21 cellular contexts compared by ENCODE assay signal in genomic region chr22:42383851-42384417, GRCh38. TPM values are rescaled to one million over a fixed set of nuclear protein-coding genes. Genes with fewer than 3 reads are reported as not detected.
DNase-seq lines count a peak whose midpoint lies in the region; ATAC-seq and TF ChIP-seq lines count a peak whose summit lies in the region.
"Had no signal": no experiment of that assay in that cellular context is flagged by ENCODE, and none has a peak within 500 bp of the region (broad histone marks: within the 10 kb centered on the region; RNA-seq: fewer than 3 reads in every experiment).

No MANE protein-coding gene starts in this region.

- H3K23ac ChIP-seq in neuronal stem cell (ENCODE audit: low read depth, low read length, poor library complexity) (no peak overlapping the region), mesenchymal stem cell (ENCODE audit: low read length in 2 of 2) (no peak overlapping the region)

- no peak overlapping the region for H2BK5ac ChIP-seq in neuronal stem cell (ENCODE audit: low read length)
- no peak overlapping the region for H2BK5ac ChIP-seq in mesenchymal stem cell (ENCODE audit: low read depth, low read length, poor library complexity, severe bottlenecking)

- H4K8ac ChIP-seq in neuronal stem cell (ENCODE audit: low read depth, low read length) (no peak overlapping the region), mesenchymal stem cell (ENCODE audit: low read length) (no peak overlapping the region)

- no peaks in the 10 kb centered on the region for H3K9me3 ChIP-seq in right cardiac atrium (ENCODE audit: control insufficient read depth, low read length)
- no peaks in the 10 kb centered on the region for H3K9me3 ChIP-seq in heart right ventricle
- no peaks in the 10 kb centered on the region for H3K9me3 ChIP-seq in neuronal stem cell (replicated peaks in 1 of 2; ENCODE audit: control insufficient read depth in 2 of 2, insufficient read depth in 1 of 2, low read depth in 1 of 2, low read length in 2 of 2)
- no peaks in the 10 kb centered on the region for H3K9me3 ChIP-seq in mesenchymal stem cell (ENCODE audit: control insufficient read depth, low read length)

- H3K4me1 ChIP-seq in right cardiac atrium (ENCODE audit: control insufficient read depth, insufficient read depth, low read length) (no peaks in the 10 kb centered on the region), heart right ventricle (no peaks in the 10 kb centered on the region), neuronal stem cell (ENCODE audit: control insufficient read depth in 2 of 2, insufficient read depth in 1 of 2, low read depth in 1 of 2, low read length in 2 of 2) (peaks cover 16 to 28% of the 10 kb centered on the region in 2 donors), mesenchymal stem cell (ENCODE audit: control insufficient read depth, insufficient read depth, low read depth, low read length) (no peaks in the 10 kb centered on the region)

- no peak overlapping the region for H3K14ac ChIP-seq in neuronal stem cell (ENCODE audit: low read length)
- no peak overlapping the region for H3K14ac ChIP-seq in mesenchymal stem cell (ENCODE audit: low read length in 2 of 2)

- H2AFZ ChIP-seq in neuronal stem cell (ENCODE audit: low read length) (no peak overlapping the region), mesenchymal stem cell (ENCODE audit: low read depth, low read length) (no peak overlapping the region)

- H3K79me1 ChIP-seq in neuronal stem cell (ENCODE audit: low read depth, low read length) = no peaks in the 10 kb centered on the region
- no peaks in the 10 kb centered on the region for H3K79me1 ChIP-seq in mesenchymal stem cell (replicated peaks; ENCODE audit: low read length, poor library complexity, severe bottlenecking)

- no peak for TF ChIP-seq CTCF in heart right ventricle (IDR thresholded peaks at IDR 0.05)

- H2BK120ac ChIP-seq in neuronal stem cell (ENCODE audit: low read depth, low read length) (no peak overlapping the region), mesenchymal stem cell (ENCODE audit: low read depth, low read length) (no peak overlapping the region)

- H2BK15ac ChIP-seq in neuronal stem cell (ENCODE audit: low read length) = peak overlapping the region; percentile 77
- H2BK15ac ChIP-seq in mesenchymal stem cell (ENCODE audit: low read depth, poor library complexity, severe bottlenecking) = no peak overlapping the region

- H3K4me3 ChIP-seq in right cardiac atrium (ENCODE audit: low read length) (no peak overlapping the region), heart right ventricle (no peak overlapping the region), neuronal stem cell (ENCODE audit: low read length in 2 of 2) (no peak overlapping the region), mesenchymal stem cell (ENCODE audit: insufficient read depth in 1 of 2, low read depth in 1 of 2, low read length in 2 of 2) (no peak overlapping the region)

- intact Hi-C loops in right cardiac atrium (cut with DNase I) = no loop called here
- intact Hi-C loops in heart right ventricle (cut with DNase I) = loop anchor here in 2 of 10 donors (10.0 kb wide), 2 partner anchors 59 to 69 kb away; no protein-coding TSS in a partner anchor

- 88% methylated on average over 7 of the region's 7 CpGs for whole genome bisulfite sequencing in right cardiac atrium
- 90 to 93% methylated on average over 7 of the region's 7 CpGs for WGBS in heart right ventricle, 2 donors
- no CpG with 5 or more reads among the region's 7 CpGs for WGBS in neuronal stem cell (ENCODE audit: extremely low coverage in 2 of 2, insufficient read length in 2 of 2, insufficient replicate concordance in 1 of 2), 2 donors
- 85% methylated on average over 7 of the region's 7 CpGs for WGBS in mesenchymal stem cell

- H2AK5ac ChIP-seq in neuronal stem cell (ENCODE audit: low read depth, low read length) (peak overlapping the region; percentile 91), mesenchymal stem cell (ENCODE audit: low read length, severe bottlenecking) (no peak overlapping the region)

- H3K18ac ChIP-seq in neuronal stem cell (ENCODE audit: low read length) = peak overlapping the region; percentile 89
- H3K18ac ChIP-seq in mesenchymal stem cell (ENCODE audit: low read depth in 1 of 2, low read length in 2 of 2) = no peak overlapping the region

- H2BK12ac ChIP-seq in neuronal stem cell (ENCODE audit: low read length) (no peak overlapping the region), mesenchymal stem cell (ENCODE audit: low read length in 2 of 2) (no peak overlapping the region)

- H4K91ac ChIP-seq in neuronal stem cell (ENCODE audit: low read depth, low read length, poor library complexity) (no peak overlapping the region), mesenchymal stem cell (ENCODE audit: low read length) (no peak overlapping the region)

- H3K27me3 ChIP-seq in right cardiac atrium (ENCODE audit: control insufficient read depth, insufficient read depth) (no peaks in the 10 kb centered on the region), heart right ventricle (peaks cover 0 to 10% (median 0%) of the 10 kb centered on the region in 7 donors), neuronal stem cell (ENCODE audit: control insufficient read depth in 3 of 3, insufficient read depth in 3 of 3, low read depth in 1 of 3, low read length in 3 of 3) (peaks cover 0 to 64% (median 0%) of the 10 kb centered on the region in 3 experiments), mesenchymal stem cell (ENCODE audit: control insufficient read depth in 1 of 2, insufficient read depth in 1 of 2, low read length in 2 of 2) (peaks cover 15 to 31% of the 10 kb centered on the region in 2 experiments)

- no peak overlapping the region for H3K9ac ChIP-seq in neuronal stem cell (ENCODE audit: low read depth, low read length, poor library complexity)
- H3K9ac ChIP-seq in mesenchymal stem cell (ENCODE audit: low read length) = no peak overlapping the region

- DNase-seq in right cardiac atrium (peak in 2 of 3 donors; percentile 23 to 30), heart right ventricle (no peak), RPMI8226 (peak; percentile 1), neuronal stem cell (ENCODE audit: low spot score) (no peak), NCI-H524 treated with DMSO at 0.1 percent for 48 hours (lab: John Stamatoyannopoulos, UW) (no peak), mesenchymal stem cell (no peak)
- DNase-seq: 8988T; C1 segment of cervical spinal cord; CD4-positive, CD25-positive, alpha-beta regulatory T cell; CD8-positive, alpha-beta memory T cell; COR-L47; DMS 273 treated with DMSO at 0.1 percent for 48 hours; DMS53; DND-41; EL; H9; IMR-90 had no signal

- no peak overlapping the region for H3K27ac ChIP-seq in right cardiac atrium (ENCODE audit: low read length)
- H3K27ac ChIP-seq in heart right ventricle = no peak overlapping the region
- no peak overlapping the region for H3K27ac ChIP-seq in neuronal stem cell (replicated peaks; ENCODE audit: low read length)
- H3K27ac ChIP-seq in mesenchymal stem cell (ENCODE audit: low read length, poor library complexity, severe bottlenecking) = no peak overlapping the region
- H3K27ac ChIP-seq: HL-60 had no signal

- ATAC-seq in right cardiac atrium = no peak
- no peak for ATAC-seq in heart right ventricle
- ATAC-seq in HG02678 (IDR thresholded peaks at IDR 0.05; ENCODE audit: unreplicated experiment) = no peak

- H3K36me3 ChIP-seq in heart right ventricle (peaks cover 0 to 15% (median 0%) of the 10 kb centered on the region in 9 donors), neuronal stem cell (replicated peaks in 1 of 2; ENCODE audit: control insufficient read depth in 2 of 2, insufficient read depth in 2 of 2, low read length in 2 of 2) (no peaks in the 10 kb centered on the region), mesenchymal stem cell (ENCODE audit: control insufficient read depth in 1 of 2, insufficient read depth in 2 of 2, low read depth in 1 of 2, low read length in 2 of 2) (no peaks in the 10 kb centered on the region)

- H3K4ac ChIP-seq in neuronal stem cell (ENCODE audit: low read length) = no peak overlapping the region
- no peak overlapping the region for H3K4ac ChIP-seq in mesenchymal stem cell (ENCODE audit: low read depth in 1 of 2, low read length in 2 of 2)

- H3K4me2 ChIP-seq in neuronal stem cell (ENCODE audit: insufficient read depth, low read length, poor library complexity, severe bottlenecking) (no peak overlapping the region), mesenchymal stem cell (ENCODE audit: low read length, poor library complexity, severe bottlenecking) (no peak overlapping the region)

RNA-seq across cellular contexts. Expression of gene NFAM1, which starts 48.3 kb away (rescaled TPM):
- total RNA-seq in right cardiac atrium (1 to 10 TPM; 2.5 to 4.9 (median 3.2) TPM), heart right ventricle (1 to 10 TPM in 7 of 10 donors, under 1 TPM in 3; 0.45 to 6.4 (median 1.6) TPM)
- polyA plus RNA-seq in right cardiac atrium (1.0 TPM), heart right ventricle (under 1 TPM; 0.38 to 0.44 TPM)
- 0.13 TPM for polyA plus RNA-seq in neuronal stem cell (2013, experiment 1 of 2)
- 0.14 TPM for polyA plus RNA-seq in neuronal stem cell (2013, experiment 2 of 2)
- polyA plus RNA-seq in mesenchymal stem cell (2013, experiment 1 of 2) = 0.03 TPM
- polyA plus RNA-seq in mesenchymal stem cell (2013, experiment 2 of 2) = 0.03 TPM
- total RNA-seq: HT1080, IMR-90 had no signal
- polyA plus RNA-seq: AG04450; CD8-positive, alpha-beta memory T cell; IMR-90 had no signal

Comparison
In these comparisons a context has a peak if more than half of its experiments do, and no peak if none do; other contexts are left out.
1. DNase-seq: peak in right cardiac atrium (2 of 3) and RPMI8226 (single experiment); none in heart right ventricle (0 of 2), neuronal stem cell (single experiment), NCI-H524 treated with DMSO at 0.1 percent for 48 hours (single experiment) and mesenchymal stem cell (single experiment).